ENCODE assay signal across 1 cellular context in genomic region chr22:42440728-42441127, GRCh38.
TF ChIP-seq lines count a peak whose summit lies in the region.

No MANE protein-coding gene starts in this region.

TF ChIP-seq in H1, 55 proteins besides CTCF, POLR2A, EP300 and RAD21 (continued from another document):
- TF ChIP-seq ATF3 (IDR thresholded peaks at IDR 0.05; ENCODE audit: insufficient read depth, low read depth, low read length): no peak
- TF ChIP-seq CREB1 (IDR thresholded peaks at IDR 0.05): no peak
- TF ChIP-seq EGR1 (IDR thresholded peaks at IDR 0.05; ENCODE audit: borderline replicate concordance, low read depth, low read length): no peak
- TF ChIP-seq RFX5 (IDR thresholded peaks at IDR 0.05; ENCODE audit: borderline replicate concordance, low read depth, low read length): no peak
- TF ChIP-seq PHF8 (conservative IDR thresholded peaks at IDR 0.05; ENCODE audit: low read depth, low read length): no peak
